17 cellular contexts compared by ENCODE assay signal in genomic region chr17:81993726-81994592, GRCh38.
"Had no signal": no experiment of that assay in that cellular context is flagged by ENCODE, and none has a peak within 500 bp of the region (broad histone marks: within the 10 kb centered on the region; RNA-seq: fewer than 3 reads in every experiment).

No MANE protein-coding gene starts in this region.

- H3K9me3 Mint-ChIP-seq: activated CD4-positive, alpha-beta memory T cell treated with anti-CD3 and anti-CD28 coated beads for 36 hours; activated naive CD4-positive, alpha-beta T cell treated with anti-CD3 and anti-CD28 coated beads, Interleukin-2, amount 50 U/mL, for 72 hours; activated T-cell treated with anti-CD3 and anti-CD28 coated beads, Interleukin-2, amount 50 U/mL, for 4 hours; nephron; stimulated activated naive CD8-positive, alpha-beta T cell treated with anti-CD3 and anti-CD28 coated beads, Interleukin-15, amount 100 ng/mL, for 72 hours; T-cell had no signal

- H3K27me3 Mint-ChIP-seq: activated CD4-positive, alpha-beta memory T cell treated with anti-CD3 and anti-CD28 coated beads for 36 hours; activated CD4-positive, alpha-beta T cell treated with anti-CD3 and anti-CD28 coated beads for 36 hours; activated CD8-positive, alpha-beta memory T cell treated with anti-CD3 and anti-CD28 coated beads, Interleukin-2, amount 10 ng/mL, durations not matched to agents 7 days and 5 days; stimulated activated naive CD8-positive, alpha-beta T cell treated with anti-CD3 and anti-CD28 coated beads, Interleukin-15, amount 100 ng/mL, for 72 hours; T-cell had no signal

- ATAC-seq: activated CD4-positive, alpha-beta T cell treated with anti-CD3 and anti-CD28 coated beads for 36 hours; activated CD8-positive, alpha-beta memory T cell treated with anti-CD3 and anti-CD28 coated beads, Interleukin-2, amount 10 ng/mL, durations not matched to agents 7 days and 5 days; activated naive CD4-positive, alpha-beta T cell treated with anti-CD3 and anti-CD28 coated beads, Interleukin-2, amount 50 U/mL, for 72 hours; activated T-cell treated with anti-CD3 and anti-CD28 coated beads, Interleukin-2, amount 50 U/mL, for 4 hours; left ventricle myocardium superior; T-cell; upper lobe of right lung had no signal

- H3K27ac ChIP-seq: colonic mucosa, esophagus muscularis mucosa, upper lobe of right lung had no signal

- H3K4me1 Mint-ChIP-seq: activated CD4-positive, alpha-beta T cell treated with anti-CD3 and anti-CD28 coated beads for 36 hours; activated CD8-positive, alpha-beta memory T cell treated with anti-CD3 and anti-CD28 coated beads, Interleukin-2, amount 10 ng/mL, durations not matched to agents 7 days and 5 days had no signal

- H2AFZ ChIP-seq: hepatocyte had no signal

- H3K27me3 ChIP-seq: colonic mucosa, esophagus muscularis mucosa, hepatocyte, upper lobe of right lung had no signal

- H3K4me3 ChIP-seq: colonic mucosa, esophagus muscularis mucosa, hepatocyte, upper lobe of right lung had no signal

- DNase-seq: activated CD4-positive, alpha-beta memory T cell treated with anti-CD3 and anti-CD28 coated beads for 36 hours; activated CD4-positive, alpha-beta T cell treated with anti-CD3 and anti-CD28 coated beads for 36 hours; activated CD8-positive, alpha-beta memory T cell treated with anti-CD3 and anti-CD28 coated beads, Interleukin-2, amount 10 ng/mL, durations not matched to agents 7 days and 5 days; activated effector memory CD4-positive, alpha-beta T cell treated with Interleukin-2 at 50 U/mL for 16 hours; activated T-cell treated with anti-CD3 and anti-CD28 coated beads, Interleukin-2, amount 50 U/mL, for 4 hours; amniotic stem cell; colonic mucosa; left ventricle myocardium superior; mesendoderm; stimulated activated CD4-positive, alpha-beta T cell treated with anti-CD3 and anti-CD28 coated beads, Interleukin-1b, Interleukin-23, amount 100 ng/mL, for 48 hours; stimulated activated naive CD8-positive, alpha-beta T cell treated with anti-CD3 and anti-CD28 coated beads, Interleukin-15, amount 100 ng/mL, for 72 hours; T-cell; upper lobe of right lung had no signal

- H3K27ac Mint-ChIP-seq: activated CD4-positive, alpha-beta memory T cell treated with anti-CD3 and anti-CD28 coated beads for 36 hours; activated CD4-positive, alpha-beta T cell treated with anti-CD3 and anti-CD28 coated beads for 36 hours; activated CD8-positive, alpha-beta memory T cell treated with anti-CD3 and anti-CD28 coated beads, Interleukin-2, amount 10 ng/mL, durations not matched to agents 7 days and 5 days; activated naive CD4-positive, alpha-beta T cell treated with anti-CD3 and anti-CD28 coated beads, Interleukin-2, amount 50 U/mL, for 72 hours; T-cell had no signal

- H3K4me3 Mint-ChIP-seq: activated CD4-positive, alpha-beta memory T cell treated with anti-CD3 and anti-CD28 coated beads for 36 hours; activated CD4-positive, alpha-beta T cell treated with anti-CD3 and anti-CD28 coated beads for 36 hours; activated CD8-positive, alpha-beta memory T cell treated with anti-CD3 and anti-CD28 coated beads, Interleukin-2, amount 10 ng/mL, durations not matched to agents 7 days and 5 days; activated T-cell treated with anti-CD3 and anti-CD28 coated beads, Interleukin-2, amount 50 U/mL, for 4 hours; stimulated activated naive CD8-positive, alpha-beta T cell treated with anti-CD3 and anti-CD28 coated beads, Interleukin-15, amount 100 ng/mL, for 72 hours; T-cell had no signal

- H3K4me2 ChIP-seq: hepatocyte had no signal

- H3K9me3 ChIP-seq: colonic mucosa, esophagus muscularis mucosa, upper lobe of right lung had no signal

- H3K36me3 Mint-ChIP-seq: activated CD8-positive, alpha-beta memory T cell treated with anti-CD3 and anti-CD28 coated beads, Interleukin-2, amount 10 ng/mL, durations not matched to agents 7 days and 5 days; activated naive CD4-positive, alpha-beta T cell treated with anti-CD3 and anti-CD28 coated beads, Interleukin-2, amount 50 U/mL, for 72 hours had no signal

- H3K36me3 ChIP-seq: colonic mucosa had no signal
